Comparison of ENCODE assay signal across 20 cellular contexts in genomic region chr1:198245379-198245778, GRCh38.
"Had no signal": no experiment of that assay in that cellular context is flagged by ENCODE, and none has a peak within 500 bp of the region (broad histone marks: within the 10 kb centered on the region; RNA-seq: fewer than 3 reads in every experiment).

No MANE protein-coding gene starts in this region.

- H3K27ac ChIP-seq: ascending aorta, coronary artery, esophagus muscularis mucosa, gastroesophageal sphincter, lower lobe of right lung, upper lobe of right lung had no signal

- H3K27me3 ChIP-seq: ascending aorta, esophagus muscularis mucosa, gastroesophageal sphincter, upper lobe of right lung had no signal

- DNase-seq: activated B cell treated with CpG ODN at 0.5 μM for 24 hours; activated CD4-positive, alpha-beta T cell treated with anti-CD3 and anti-CD28 coated beads for 4 hours; activated CD4-positive, alpha-beta T cell treated with anti-CD3 and anti-CD28 coated beads, Interleukin-2, amount 50 U/mL, for 48 hours; activated CD8-positive, alpha-beta memory T cell treated with anti-CD3 and anti-CD28 coated beads, Interleukin-2, amount 50 U/mL, for 48 hours; activated T-cell treated with anti-CD3 and anti-CD28 coated beads, Interleukin-2, amount 50 U/mL, for 4 hours; head of caudate nucleus; lower lobe of right lung; naive B cell; nucleus accumbens; posterior cingulate gyrus; stimulated activated CD4-positive, alpha-beta T cell treated with anti-CD3 and anti-CD28 coated beads, Interleukin-12 subunit alpha, Interleukin-12 subunit beta, amount 100 ng/mL, for 4 hours; stimulated activated CD4-positive, alpha-beta T cell treated with anti-CD3 and anti-CD28 coated beads, Interleukin-4, amount 100 ng/mL, for 4 hours; stimulated activated naive CD8-positive, alpha-beta T cell treated with anti-CD3 and anti-CD28 coated beads, Interleukin-15, Interleukin-2, amounts not matched to agents 100 U/mL and 50 U/mL, for 24 hours; T-helper 9 cell; upper lobe of right lung had no signal

- H3K36me3 ChIP-seq: ascending aorta, gastroesophageal sphincter, lower lobe of right lung, upper lobe of right lung had no signal

- H3K4me3 ChIP-seq: ascending aorta, coronary artery, esophagus muscularis mucosa, gastroesophageal sphincter, lower lobe of right lung, upper lobe of right lung had no signal

- ATAC-seq: activated naive CD4-positive, alpha-beta T cell treated with anti-CD3 and anti-CD28 coated beads, Interleukin-2, amount 50 U/mL, for 72 hours; activated T-cell treated with anti-CD3 and anti-CD28 coated beads, Interleukin-2, amount 50 U/mL, for 4 hours; gastroesophageal sphincter; lower lobe of right lung; upper lobe of right lung had no signal

- H3K4me1 ChIP-seq: ascending aorta, lower lobe of right lung, upper lobe of right lung had no signal

- H3K9me3 ChIP-seq: ascending aorta, esophagus muscularis mucosa, gastroesophageal sphincter, lower lobe of right lung, upper lobe of right lung had no signal
